ENCODE assay signal across 20 cellular contexts in the genomic region with DNA sequence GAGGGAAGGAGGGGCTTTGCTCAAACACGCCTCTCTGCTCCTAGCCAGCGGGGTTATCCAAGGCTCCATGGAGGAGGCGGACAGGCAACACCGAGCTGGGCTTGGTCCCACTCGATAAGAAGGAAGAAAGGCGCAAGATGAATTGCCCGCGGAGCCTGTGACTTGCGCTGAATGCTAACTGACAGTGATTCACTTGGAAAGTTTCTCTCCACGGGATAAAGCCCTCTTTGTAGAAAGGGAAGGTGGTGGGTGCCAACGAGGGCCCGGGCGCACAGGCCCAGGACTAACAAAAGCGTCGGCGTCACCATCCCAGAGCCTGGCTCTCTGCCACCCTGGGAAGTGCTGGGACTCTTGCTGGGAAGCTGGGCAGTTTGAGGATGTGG.
DNase-seq lines count a peak whose midpoint lies in the region; ATAC-seq, FAIRE-seq and TF ChIP-seq lines count a peak whose summit lies in the region.
"Had no signal": no experiment of that assay in that cellular context is flagged by ENCODE, and none has a peak within 500 bp of the region (broad histone marks: within the 10 kb centered on the region; RNA-seq: fewer than 3 reads in every experiment).

No MANE protein-coding gene starts in this region.

- H2AFZ ChIP-seq in astrocyte (ENCODE audit: low read depth, low read length): no peak overlapping the region

- peak overlapping the region; percentile 14 for H3K4me3 ChIP-seq in astrocyte (ENCODE audit: insufficient read depth, low read depth, low read length)
- H3K4me3 ChIP-seq: MG63, sigmoid colon, SJSA1 had no signal

- TF ChIP-seq CTCF in astrocyte (IDR thresholded peaks at IDR 0.05; ENCODE audit: insufficient read depth, low read depth, low read length): no peak

- H3K4me1 ChIP-seq in astrocyte (ENCODE audit: insufficient read depth, low read length): peaks cover 27% of the 10 kb centered on the region

- intact Hi-C loops in posterior cingulate gyrus (cut with DNase I): no loop called here

- peaks cover 12% of the 10 kb centered on the region for H3K4me1 Mint-ChIP-seq in astrocyte (ENCODE audit: low read depth, unreplicated experiment)
- H3K4me1 Mint-ChIP-seq: activated CD4-positive, alpha-beta T cell treated with anti-CD3 and anti-CD28 coated beads for 36 hours had no signal

- in situ Hi-C loops in G401 (cut with HindIII; ENCODE audit: low sequenced_read_pairs): no loop called here

- no peaks in the 10 kb centered on the region for H3K36me3 ChIP-seq in astrocyte (ENCODE audit: insufficient read depth, low read length)
- H3K36me3 ChIP-seq: MG63, sigmoid colon had no signal

- no peaks in the 10 kb centered on the region for H3K9me3 ChIP-seq in astrocyte (ENCODE audit: insufficient read depth, low read depth, low read length)
- H3K9me3 ChIP-seq: MG63, sigmoid colon, SJSA1 had no signal

- H3K79me2 ChIP-seq in astrocyte (ENCODE audit: insufficient read depth, low read length): peaks cover 86% of the 10 kb centered on the region

- H3K9ac ChIP-seq in astrocyte (ENCODE audit: low read length): peak overlapping the region; percentile 33

- no peak overlapping the region for H3K4me3 Mint-ChIP-seq in astrocyte (ENCODE audit: unreplicated experiment)
- H3K4me3 Mint-ChIP-seq: activated CD4-positive, alpha-beta T cell treated with anti-CD3 and anti-CD28 coated beads for 36 hours; nephron had no signal

- no peaks in the 10 kb centered on the region for H3K27me3 ChIP-seq in astrocyte (ENCODE audit: insufficient read depth, low read length)
- H3K27me3 ChIP-seq: MG63, sigmoid colon, SJSA1 had no signal

- peaks cover 18% of the 10 kb centered on the region for H3K36me3 Mint-ChIP-seq in astrocyte (ENCODE audit: low read depth, unreplicated experiment)

- H3K27me3 Mint-ChIP-seq in astrocyte (ENCODE audit: low read depth, unreplicated experiment): no peaks in the 10 kb centered on the region

- H3K9me3 Mint-ChIP-seq in astrocyte (ENCODE audit: unreplicated experiment): peaks cover 2% of the 10 kb centered on the region
- H3K9me3 Mint-ChIP-seq: nephron had no signal

- H3K27ac ChIP-seq in astrocyte (ENCODE audit: low read depth, low read length): peak overlapping the region; percentile 44
- H3K27ac ChIP-seq: sigmoid colon, SJSA1 had no signal

- FAIRE-seq in astrocyte (lab: Jason Lieb, UNC): no peak

- peaks cover 88% of the 10 kb centered on the region for H4K20me1 ChIP-seq in astrocyte (ENCODE audit: insufficient read depth, low read length)

- DNase-seq in G401 (ENCODE audit: low spot score) (peak; percentile 25), astrocyte (ENCODE audit: low read depth) (peak; percentile 75), globus pallidus (ENCODE audit: low spot score) (peak; percentile 93), posterior cingulate gyrus (peak; percentile 61 to 95 (median 77)), DMS 273 (lab: John Stamatoyannopoulos, UW; ENCODE audit: unreplicated experiment) (no peak), iPS-NIHi7 (ENCODE audit: extremely low spot score) (no peak)
- DNase-seq: activated CD4-positive, alpha-beta T cell treated with anti-CD3 and anti-CD28 coated beads for 36 hours; activated CD8-positive, alpha-beta memory T cell treated with anti-CD3 and anti-CD28 coated beads, Interleukin-2, amount 50 U/mL, for 4 hours; activated gamma-delta T cell; AML-193; DMS153; MG63; NCI-H1930; NCI-H524; sigmoid colon; stimulated activated CD4-positive, alpha-beta T cell treated with anti-CD3 and anti-CD28 coated beads, Interleukin-2, amount 100 ng/mL, for 24 hours had no signal

- peak overlapping the region; percentile 72 for H3K4me2 ChIP-seq in astrocyte (ENCODE audit: low read length)

- ATAC-seq in HG02759 (IDR thresholded peaks at IDR 0.05; ENCODE audit: unreplicated experiment) (no peak), HG03159 (IDR thresholded peaks at IDR 0.05; ENCODE audit: unreplicated experiment) (no peak)
- ATAC-seq: activated CD4-positive, alpha-beta T cell treated with anti-CD3 and anti-CD28 coated beads for 36 hours had no signal

- H3K27ac Mint-ChIP-seq in astrocyte (ENCODE audit: unreplicated experiment): peak overlapping the region; percentile 18
- H3K27ac Mint-ChIP-seq: activated CD4-positive, alpha-beta T cell treated with anti-CD3 and anti-CD28 coated beads for 36 hours had no signal

Comparison
In these comparisons a context has a peak if more than half of its experiments do, and no peak if none do; other contexts are left out.
1. DNase-seq: peak in G401 (single experiment), astrocyte (single experiment), globus pallidus (single experiment) and posterior cingulate gyrus (10 of 10); none in DMS 273 (single experiment) and iPS-NIHi7 (single experiment).